Comparison of ENCODE assay signal across 17 cellular contexts in the genomic region with DNA sequence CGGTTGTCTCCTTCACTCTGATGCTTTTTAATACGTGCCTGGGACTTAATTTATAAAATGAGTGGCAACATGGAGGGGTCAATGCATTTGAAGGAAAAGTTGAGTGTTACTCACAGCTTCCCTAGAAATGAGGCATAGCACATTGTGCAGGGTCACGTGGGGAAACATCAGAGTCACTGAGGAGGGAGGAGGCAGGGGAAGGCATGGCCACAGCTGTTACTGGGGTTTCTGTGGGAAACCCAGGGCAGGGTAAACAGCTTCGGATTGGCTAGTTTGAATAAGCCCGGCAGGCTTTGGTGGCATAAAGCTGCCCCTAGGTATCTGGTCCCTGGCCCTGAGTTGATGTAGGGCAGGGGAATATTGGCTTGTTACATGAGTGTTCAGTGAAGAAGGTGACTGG.
DNase-seq lines count a peak whose midpoint lies in the region; ATAC-seq, FAIRE-seq and TF ChIP-seq lines count a peak whose summit lies in the region.
"Had no signal": no experiment of that assay in that cellular context is flagged by ENCODE, and none has a peak within 500 bp of the region (broad histone marks: within the 10 kb centered on the region; RNA-seq: fewer than 3 reads in every experiment).

No MANE protein-coding gene starts in this region.

- 1% methylated on average over 5 of the region's 5 CpGs for WGBS in K562 (ENCODE audit: insufficient coverage, low coverage, missing lambda C conversion rate)

- no peak overlapping the region for H2AFZ ChIP-seq in K562 (ENCODE audit: low read depth, low read length)

- no peak for FAIRE-seq in K562 (lab: Jason Lieb, UNC)
- FAIRE-seq: H1 had no signal

- TF ChIP-seq CTCF in K562 (IDR thresholded peaks at IDR 0.05 in 2 of 3, conservative IDR thresholded peaks at IDR 0.05 in 1 of 3; ENCODE audit: insufficient read depth in 2 of 3, low read depth in 1 of 3, low read length in 3 of 3) (no peak), upper lobe of right lung (IDR thresholded peaks at IDR 0.05) (no peak), GM13976 (IDR thresholded peaks at IDR 0.05; ENCODE audit: borderline replicate concordance, control extremely low read depth, extremely low read depth, insufficient read depth, missing control alignments) (no peak)

- CTCF ChIA-PET in K562 (lab: Yijun Ruan, JAX; ENCODE audit: low intra/inter-chr PET ratio), result no interaction called here

- intact Hi-C loops in K562 (cut with micrococcal nuclease), result no loop called here
- intact Hi-C loops in upper lobe of right lung (cut with DNase I), result no loop called here

- no peak for TF ChIP-seq POLR2A in K562 (conservative IDR thresholded peaks at IDR 0.05)

- H3K27ac ChIP-seq in K562 (ENCODE audit: extremely low read depth, low read depth, low read length) (no peak overlapping the region), upper lobe of right lung (no peak overlapping the region)

- no peaks in the 10 kb centered on the region for H3K79me2 ChIP-seq in K562 (ENCODE audit: control insufficient read depth, insufficient read depth, low read length)

- in situ Hi-C loops in K562 (cut with MboI), result no loop called here
- in situ Hi-C loops in GM13976 (cut with MboI; ENCODE audit: low sequenced_read_pairs, unreplicated experiment), result loop anchor here (25.0 kb wide), 1 partner anchor 182 kb away; no protein-coding TSS in a partner anchor

- H4K20me1 ChIP-seq in K562 (replicated peaks; ENCODE audit: control insufficient read depth, insufficient read depth, low read length), result no peaks in the 10 kb centered on the region

- no peaks in the 10 kb centered on the region; a peak in 1 of 5 replicates for H3K27me3 ChIP-seq in K562 (ENCODE audit: control insufficient read depth in 2 of 2, insufficient read depth in 2 of 2, low read length in 2 of 2)
- no peaks in the 10 kb centered on the region for H3K27me3 ChIP-seq in upper lobe of right lung

- H3K4me2 ChIP-seq in K562 (ENCODE audit: insufficient read depth, low read length), result peak overlapping the region; percentile 21; the same call in 1 of the 2 replicates

- POLR2A ChIA-PET in K562 (lab: Yijun Ruan, JAX), result no interaction called here

- H3K9me3 ChIP-seq in K562 (replicated peaks; ENCODE audit: control insufficient read depth, insufficient read depth, low read depth, low read length) (no peaks in the 10 kb centered on the region), upper lobe of right lung (no peaks in the 10 kb centered on the region)

- peak; percentile 3 for DNase-seq in stimulated activated CD4-positive, alpha-beta T cell treated with anti-CD3 and anti-CD28 coated beads, Interleukin-1b, Interleukin-23, amount 100 ng/mL, for 48 hours
- DNase-seq in stimulated activated CD4-positive, alpha-beta T cell treated with anti-CD3 and anti-CD28 coated beads, Interleukin-4, amount 100 ng/mL, for 1 hour, result no peak
- DNase-seq in NCI-H82 treated with DMSO at 0.1 percent for 48 hours (lab: John Stamatoyannopoulos, UW; ENCODE audit: unreplicated experiment) (peak; percentile 61), K562 (ENCODE audit: extremely low read depth in 1 of 4, low spot score in 3 of 4) (peak in 1 of 4 experiments; percentile 9), upper lobe of right lung (no peak), GM13976 (ENCODE audit: low spot score) (no peak)
- DNase-seq: AML-193; Calu3; CD4-positive, alpha-beta T cell; HFFc6; NCI-H1436; NCI-H2029 treated with DMSO at 0.1 percent for 48 hours; NCI-H226; Right ventricle myocardium superior had no signal

- ATAC-seq in K562, result peak; percentile 53
- no peak for ATAC-seq in HG03097 (IDR thresholded peaks at IDR 0.05; ENCODE audit: low FRiP score, unreplicated experiment)
- no peak for ATAC-seq in upper lobe of right lung
- ATAC-seq: Panc1 had no signal

- no TSS peak for BruUV-seq in K562 (replicated peaks; lab: Mats Ljungman, UMichigan)

- no peak for TF ChIP-seq RAD21 in K562 (CRISPR knock-in tag; conservative IDR thresholded peaks at IDR 0.05 in 1 of 2, IDR thresholded peaks at IDR 0.05 in 1 of 2)

- no peaks in the 10 kb centered on the region for H3K9me1 ChIP-seq in K562 (ENCODE audit: control insufficient read depth, insufficient read depth, low read length)

- no peak for TF ChIP-seq EP300 in K562 (IDR thresholded peaks at IDR 0.05; ENCODE audit: low read length)

- H3K36me3 ChIP-seq in K562 (ENCODE audit: control insufficient read depth, insufficient read depth, low read length) (no peaks in the 10 kb centered on the region), upper lobe of right lung (no peaks in the 10 kb centered on the region)

- H3K9ac ChIP-seq in K562 (ENCODE audit: insufficient read depth in 1 of 2, low read depth in 2 of 2, low read length in 2 of 2), result no peak overlapping the region

- no peak overlapping the region for H3K4me3 ChIP-seq in K562
- no peak overlapping the region for H3K4me3 ChIP-seq in upper lobe of right lung

- H3K4me1 ChIP-seq in K562 (replicated peaks in 1 of 2; ENCODE audit: control insufficient read depth in 2 of 2, insufficient read depth in 2 of 2, low read length in 2 of 2) (0 out of 5 replicates have a peak, but pooled peaks cover 0 to 5% of the 10 kb centered on the region in 2 experiments), upper lobe of right lung (no peaks in the 10 kb centered on the region)

TF ChIP-seq in K562, 482 proteins besides CTCF, POLR2A, EP300 and RAD21 (continues in another document):
- no peak for TF ChIP-seq ZNF583 (CRISPR knock-in tag; IDR thresholded peaks at IDR 0.05)
- TF ChIP-seq NFIX (CRISPR knock-in tag; IDR thresholded peaks at IDR 0.05; ENCODE audit: low read depth), result no peak
- TF ChIP-seq, protein P1, sequence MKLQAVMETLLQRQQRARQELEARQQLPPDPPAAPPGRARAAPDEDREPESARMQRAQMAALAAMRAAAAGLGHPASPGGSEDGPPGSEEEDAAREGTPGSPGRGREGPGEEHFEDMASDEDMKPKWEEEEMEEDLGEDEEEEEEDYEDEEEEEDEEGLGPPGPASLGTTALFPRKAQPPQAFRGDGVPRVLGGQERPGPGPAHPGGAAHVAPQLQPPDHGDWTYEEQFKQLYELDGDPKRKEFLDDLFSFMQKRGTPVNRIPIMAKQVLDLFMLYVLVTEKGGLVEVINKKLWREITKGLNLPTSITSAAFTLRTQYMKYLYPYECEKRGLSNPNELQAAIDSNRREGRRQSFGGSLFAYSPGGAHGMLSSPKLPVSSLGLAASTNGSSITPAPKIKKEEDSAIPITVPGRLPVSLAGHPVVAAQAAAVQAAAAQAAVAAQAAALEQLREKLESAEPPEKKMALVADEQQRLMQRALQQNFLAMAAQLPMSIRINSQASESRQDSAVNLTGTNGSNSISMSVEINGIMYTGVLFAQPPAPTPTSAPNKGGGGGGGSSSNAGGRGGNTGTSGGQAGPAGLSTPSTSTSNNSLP (IDR thresholded peaks at IDR 0.05; ENCODE audit: borderline replicate concordance, low read depth, low read length), result no peak
- TF ChIP-seq ZNF655 (CRISPR knock-in tag; IDR thresholded peaks at IDR 0.05), result no peak
- peak; percentile 41 for TF ChIP-seq FOSL1 (tag; conservative IDR thresholded peaks at IDR 0.05)
- TF ChIP-seq, protein P2, sequence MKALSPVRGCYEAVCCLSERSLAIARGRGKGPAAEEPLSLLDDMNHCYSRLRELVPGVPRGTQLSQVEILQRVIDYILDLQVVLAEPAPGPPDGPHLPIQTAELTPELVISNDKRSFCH (CRISPR knock-in tag; IDR thresholded peaks at IDR 0.05), result no peak
- TF ChIP-seq, protein P2 (tag; IDR thresholded peaks at IDR 0.05), result no peak
- no peak for TF ChIP-seq KLF13 (tag; IDR thresholded peaks at IDR 0.05; ENCODE audit: borderline replicate concordance, low read depth)
- peak in 1 of 2 experiments; percentile 60; a peak in 2 of 4 replicates for TF ChIP-seq MNT (conservative IDR thresholded peaks at IDR 0.05)
- no peak for TF ChIP-seq ATF1 (CRISPR knock-in tag; IDR thresholded peaks at IDR 0.05)
- 0 out of 2 replicates have a peak, but pooled peaks have one; percentile 16 for TF ChIP-seq ATF1 (tag; IDR thresholded peaks at IDR 0.05)
- TF ChIP-seq HSF4 (CRISPR knock-in tag; IDR thresholded peaks at IDR 0.05; ENCODE audit: borderline replicate concordance), result no peak
- TF ChIP-seq USF2 (CRISPR knock-in tag; IDR thresholded peaks at IDR 0.05), result peak; percentile 89
- TF ChIP-seq FOXK2 (conservative IDR thresholded peaks at IDR 0.05 in 1 of 2, IDR thresholded peaks at IDR 0.05 in 1 of 2; ENCODE audit: low read depth in 2 of 2), result no peak

Comparison
In these comparisons a context has a peak if more than half of its experiments do, and no peak if none do; other contexts are left out.
1. DNase-seq: peak in stimulated activated CD4-positive, alpha-beta T cell treated with anti-CD3 and anti-CD28 coated beads, Interleukin-1b, Interleukin-23, amount 100 ng/mL, for 48 hours (single experiment) and NCI-H82 treated with DMSO at 0.1 percent for 48 hours (single experiment); none in stimulated activated CD4-positive, alpha-beta T cell treated with anti-CD3 and anti-CD28 coated beads, Interleukin-4, amount 100 ng/mL, for 1 hour (single experiment), upper lobe of right lung (single experiment) and GM13976 (single experiment).